In genomic region chr5:55306641-55307382, GRCh38 we compare ENCODE assay signal across 8 cellular contexts. TPM values are rescaled to one million over a fixed set of nuclear protein-coding genes. Genes with fewer than 3 reads are reported as not detected.
A peak's percentile ranks its signal among the peaks of the same experiment; 100 is the strongest.
DNase-seq lines count a peak whose midpoint lies in the region; ATAC-seq and TF ChIP-seq lines count a peak whose summit lies in the region.

No MANE protein-coding gene starts in this region.

- WGBS in esophagus squamous epithelium, 2 donors: 7 to 9% methylated on average over 12 of the region's 12 CpGs

- DNase-seq in activated T-cell treated with anti-CD3 and anti-CD28 coated beads for 48 hours (ENCODE audit: low read depth) (peak; percentile 1), NCI-H146 (lab: John Stamatoyannopoulos, UW) (peak; percentile 18), esophagus squamous epithelium (lab: John Stamatoyannopoulos, UW) (no peak), retinal pigment epithelial cell (ENCODE audit: low read depth) (no peak), HK-2 (ENCODE audit: unreplicated experiment) (no peak)
- DNase-seq in activated T-cell treated with anti-CD3 and anti-CD28 coated beads, Interleukin-2, amount 50 U/mL, for 1 hour: no peak

- H3K27me3 ChIP-seq in esophagus squamous epithelium: no peaks in the 10 kb centered on the region

- peak overlapping the region; percentile 78 to 94 (median 82) for H3K4me3 ChIP-seq in esophagus squamous epithelium
- peak overlapping the region; percentile 86 for H3K4me3 ChIP-seq in retinal pigment epithelial cell (ENCODE audit: low read length)

- H3K27ac ChIP-seq in esophagus squamous epithelium: peak overlapping the region; percentile 88 to 97 (median 93)

- TF ChIP-seq POLR2A in esophagus squamous epithelium (IDR thresholded peaks at IDR 0.05): no peak

- H3K9me3 ChIP-seq in esophagus squamous epithelium: no peaks in the 10 kb centered on the region

- peaks cover 24 to 75% (median 49%) of the 10 kb centered on the region in 3 donors for H3K4me1 ChIP-seq in esophagus squamous epithelium

- peaks cover 0 to 16% (median 0%) of the 10 kb centered on the region in 3 donors for H3K36me3 ChIP-seq in esophagus squamous epithelium

- intact Hi-C loops in esophagus squamous epithelium (cut with DNase I): no loop called here

- no peak for ATAC-seq in GM18909 (IDR thresholded peaks at IDR 0.05; ENCODE audit: poor library complexity, unreplicated experiment)
- no peak for ATAC-seq in GM21367 (IDR thresholded peaks at IDR 0.05; ENCODE audit: unreplicated experiment)

- TF ChIP-seq CTCF in esophagus squamous epithelium (IDR thresholded peaks at IDR 0.05): no peak
- no peak for TF ChIP-seq CTCF in retinal pigment epithelial cell (conservative IDR thresholded peaks at IDR 0.05; ENCODE audit: low read depth, low read length)

RNA-seq across cellular contexts. Expression of gene DHX29, which starts 0.7 kb away (rescaled TPM):
- 10 to 100 TPM; 14.8 to 26.7 (median 26.4) TPM for total RNA-seq in esophagus squamous epithelium

RNA-seq across cellular contexts. Expression of gene MTREX, which starts 1.0 kb away (rescaled TPM):
- 10 to 100 TPM; 63.9 to 79.3 (median 72.2) TPM for total RNA-seq in esophagus squamous epithelium

Comparison
In these comparisons a context has a peak if more than half of its experiments do, and no peak if none do; other contexts are left out.
1. DNase-seq: peak in activated T-cell treated with anti-CD3 and anti-CD28 coated beads for 48 hours (single experiment) and NCI-H146 (single experiment); none in activated T-cell treated with anti-CD3 and anti-CD28 coated beads, Interleukin-2, amount 50 U/mL, for 1 hour (single experiment), esophagus squamous epithelium (single experiment), retinal pigment epithelial cell (single experiment) and HK-2 (single experiment).